17 cellular contexts compared by ENCODE assay signal in genomic region chr18:43141208-43141607, GRCh38. TPM values are rescaled to one million over a fixed set of nuclear protein-coding genes. Genes with fewer than 3 reads are reported as not detected.
A peak's percentile ranks its signal among the peaks of the same experiment; 100 is the strongest.
DNase-seq lines count a peak whose midpoint lies in the region; ATAC-seq and TF ChIP-seq lines count a peak whose summit lies in the region.
"Had no signal": no experiment of that assay in that cellular context is flagged by ENCODE, and none has a peak within 500 bp of the region (broad histone marks: within the 10 kb centered on the region; RNA-seq: fewer than 3 reads in every experiment).

No MANE protein-coding gene starts in this region.

- no peaks in the 10 kb centered on the region for H3K79me2 ChIP-seq in SK-N-SH (ENCODE audit: insufficient read depth)

- H3K9me3 ChIP-seq in SK-N-SH = no peaks in the 10 kb centered on the region
- H3K9me3 ChIP-seq: A549, Caco-2 had no signal

- H4K20me1 ChIP-seq in SK-N-SH (ENCODE audit: insufficient read depth) = no peaks in the 10 kb centered on the region

- DNase-seq in DMS153 (lab: John Stamatoyannopoulos, UW) (peak; percentile 13), DMS153 treated with DMSO at 0.1 percent for 48 hours (lab: John Stamatoyannopoulos, UW; ENCODE audit: unreplicated experiment) (no peak), SK-N-SH (peak; percentile 25), globus pallidus (ENCODE audit: low spot score) (no peak), kidney glomerular epithelial cell (lab: John Stamatoyannopoulos, UW) (no peak)
- DNase-seq: AML-193; Caco-2; CD4-positive, alpha-beta T cell; DMS79 treated with DMSO at 0.1 percent for 48 hours; GF-D8; H9 had no signal

- 22% methylated on average over 2 of the region's 2 CpGs for WGBS in SK-N-SH (ENCODE audit: low lambda C conversion rate)

- no peak overlapping the region for H3K4me2 ChIP-seq in SK-N-SH
- H3K4me2 ChIP-seq: A549 had no signal

- H3K27ac ChIP-seq in SK-N-SH (ENCODE audit: low read depth in 2 of 2, low read length in 1 of 2) (no peak overlapping the region), VCaP (peak overlapping the region; percentile 56)
- H3K27ac ChIP-seq: 22Rv1, A549 had no signal

- CTCF ChIA-PET in SK-N-SH (lab: Yijun Ruan, JAX) = no interaction called here

- TF ChIP-seq RAD21 in SK-N-SH (IDR thresholded peaks at IDR 0.05; ENCODE audit: low read length) = no peak

- H3F3A ChIP-seq in SK-N-SH (replicated peaks; ENCODE audit: insufficient read depth) = no peaks in the 10 kb centered on the region

- H3K27me3 ChIP-seq in SK-N-SH (ENCODE audit: insufficient read depth) = no peaks in the 10 kb centered on the region

- no peak overlapping the region for H2AFZ ChIP-seq in SK-N-SH (ENCODE audit: low read depth)

- TF ChIP-seq CTCF in SK-N-SH (IDR thresholded peaks at IDR 0.05) (no peak), VCaP (conservative IDR thresholded peaks at IDR 0.05) (no peak)

- TF ChIP-seq EP300 in SK-N-SH (IDR thresholded peaks at IDR 0.05; ENCODE audit: borderline replicate concordance in 1 of 2, low read depth in 1 of 2, low read length in 1 of 2) = no peak

- no peak for ATAC-seq in SK-N-SH treated with all-trans-retinoic acid at 6 μM for 48 hours
- ATAC-seq: A549, HepG2 had no signal

- H3K4me1 ChIP-seq in SK-N-SH (ENCODE audit: control insufficient read depth in 1 of 2, insufficient read depth in 2 of 2, low read depth in 1 of 2, low read length in 1 of 2) = no peaks in the 10 kb centered on the region
- H3K4me1 ChIP-seq: A549, Caco-2 had no signal

- no peak overlapping the region for H3K4me3 ChIP-seq in SK-N-SH (ENCODE audit: low read depth in 2 of 2, low read length in 1 of 2)
- H3K4me3 ChIP-seq: A549 had no signal

- POLR2A ChIA-PET in SK-N-SH (lab: Yijun Ruan, JAX) = no interaction called here

- H3K9me2 ChIP-seq in SK-N-SH = no peaks in the 10 kb centered on the region

- H3K9ac ChIP-seq in SK-N-SH = no peak overlapping the region

- H3K36me3 ChIP-seq in SK-N-SH (replicated peaks in 1 of 2; ENCODE audit: control insufficient read depth in 1 of 2, insufficient read depth in 2 of 2, low read length in 1 of 2) = no peaks in the 10 kb centered on the region

TF ChIP-seq in SK-N-SH, 30 proteins besides CTCF, POLR2A, EP300 and RAD21 (continues in another document):
- TF ChIP-seq NFIC (IDR thresholded peaks at IDR 0.05; ENCODE audit: borderline replicate concordance) (no peak), GABPA (IDR thresholded peaks at IDR 0.05; ENCODE audit: low read depth) (no peak), POLR2AphosphoS5 (IDR thresholded peaks at IDR 0.05; ENCODE audit: low read depth, low read length) (no peak), CHD2 (IDR thresholded peaks at IDR 0.05; ENCODE audit: low read length, partially characterized antibody) (no peak), ELF1 (IDR thresholded peaks at IDR 0.05) (no peak)
- TF ChIP-seq, protein P1, sequence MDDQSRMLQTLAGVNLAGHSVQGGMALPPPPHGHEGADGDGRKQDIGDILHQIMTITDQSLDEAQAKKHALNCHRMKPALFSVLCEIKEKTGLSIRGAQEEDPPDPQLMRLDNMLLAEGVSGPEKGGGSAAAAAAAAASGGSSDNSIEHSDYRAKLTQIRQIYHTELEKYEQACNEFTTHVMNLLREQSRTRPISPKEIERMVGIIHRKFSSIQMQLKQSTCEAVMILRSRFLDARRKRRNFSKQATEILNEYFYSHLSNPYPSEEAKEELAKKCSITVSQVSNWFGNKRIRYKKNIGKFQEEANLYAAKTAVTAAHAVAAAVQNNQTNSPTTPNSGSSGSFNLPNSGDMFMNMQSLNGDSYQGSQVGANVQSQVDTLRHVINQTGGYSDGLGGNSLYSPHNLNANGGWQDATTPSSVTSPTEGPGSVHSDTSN (IDR thresholded peaks at IDR 0.05) = no peak
- TF ChIP-seq, protein P2, sequence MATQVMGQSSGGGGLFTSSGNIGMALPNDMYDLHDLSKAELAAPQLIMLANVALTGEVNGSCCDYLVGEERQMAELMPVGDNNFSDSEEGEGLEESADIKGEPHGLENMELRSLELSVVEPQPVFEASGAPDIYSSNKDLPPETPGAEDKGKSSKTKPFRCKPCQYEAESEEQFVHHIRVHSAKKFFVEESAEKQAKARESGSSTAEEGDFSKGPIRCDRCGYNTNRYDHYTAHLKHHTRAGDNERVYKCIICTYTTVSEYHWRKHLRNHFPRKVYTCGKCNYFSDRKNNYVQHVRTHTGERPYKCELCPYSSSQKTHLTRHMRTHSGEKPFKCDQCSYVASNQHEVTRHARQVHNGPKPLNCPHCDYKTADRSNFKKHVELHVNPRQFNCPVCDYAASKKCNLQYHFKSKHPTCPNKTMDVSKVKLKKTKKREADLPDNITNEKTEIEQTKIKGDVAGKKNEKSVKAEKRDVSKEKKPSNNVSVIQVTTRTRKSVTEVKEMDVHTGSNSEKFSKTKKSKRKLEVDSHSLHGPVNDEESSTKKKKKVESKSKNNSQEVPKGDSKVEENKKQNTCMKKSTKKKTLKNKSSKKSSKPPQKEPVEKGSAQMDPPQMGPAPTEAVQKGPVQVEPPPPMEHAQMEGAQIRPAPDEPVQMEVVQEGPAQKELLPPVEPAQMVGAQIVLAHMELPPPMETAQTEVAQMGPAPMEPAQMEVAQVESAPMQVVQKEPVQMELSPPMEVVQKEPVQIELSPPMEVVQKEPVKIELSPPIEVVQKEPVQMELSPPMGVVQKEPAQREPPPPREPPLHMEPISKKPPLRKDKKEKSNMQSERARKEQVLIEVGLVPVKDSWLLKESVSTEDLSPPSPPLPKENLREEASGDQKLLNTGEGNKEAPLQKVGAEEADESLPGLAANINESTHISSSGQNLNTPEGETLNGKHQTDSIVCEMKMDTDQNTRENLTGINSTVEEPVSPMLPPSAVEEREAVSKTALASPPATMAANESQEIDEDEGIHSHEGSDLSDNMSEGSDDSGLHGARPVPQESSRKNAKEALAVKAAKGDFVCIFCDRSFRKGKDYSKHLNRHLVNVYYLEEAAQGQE (IDR thresholded peaks at IDR 0.05; ENCODE audit: low read depth, low read length) = no peak

TF ChIP-seq in SK-N-SH treated with all-trans-retinoic acid at 6 μM for 48 hours, 23 proteins besides CTCF, POLR2A, EP300 and RAD21:
- no peak for TF ChIP-seq PPARA (CRISPR knock-in tag; IDR thresholded peaks at IDR 0.05; ENCODE audit: borderline replicate concordance)
- TF ChIP-seq, protein P3, sequence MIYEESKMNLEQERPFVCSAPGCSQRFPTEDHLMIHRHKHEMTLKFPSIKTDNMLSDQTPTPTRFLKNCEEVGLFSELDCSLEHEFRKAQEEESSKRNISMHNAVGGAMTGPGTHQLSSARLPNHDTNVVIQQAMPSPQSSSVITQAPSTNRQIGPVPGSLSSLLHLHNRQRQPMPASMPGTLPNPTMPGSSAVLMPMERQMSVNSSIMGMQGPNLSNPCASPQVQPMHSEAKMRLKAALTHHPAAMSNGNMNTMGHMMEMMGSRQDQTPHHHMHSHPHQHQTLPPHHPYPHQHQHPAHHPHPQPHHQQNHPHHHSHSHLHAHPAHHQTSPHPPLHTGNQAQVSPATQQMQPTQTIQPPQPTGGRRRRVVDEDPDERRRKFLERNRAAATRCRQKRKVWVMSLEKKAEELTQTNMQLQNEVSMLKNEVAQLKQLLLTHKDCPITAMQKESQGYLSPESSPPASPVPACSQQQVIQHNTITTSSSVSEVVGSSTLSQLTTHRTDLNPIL (CRISPR knock-in tag; IDR thresholded peaks at IDR 0.05; ENCODE audit: low read depth) = no peak

RNA-seq across cellular contexts. Expression of gene RIT2, which starts 25.7 kb away (rescaled TPM):
- 0.06 TPM in 1 of 2 replicates, not detected in the other for polyA plus RNA-seq in SK-N-SH (2012; rRNA removed)
- polyA plus RNA-seq in SK-N-SH (2012; cell fraction: cytosol; rRNA removed) = 0.10 and 0.18 TPM in 2 replicates
- polyA plus RNA-seq in SK-N-SH (2012; cell fraction: nucleus; rRNA removed) = not detected in 2 replicates
- polyA plus RNA-seq: A549, BJ, HepG2 had no signal

Comparison
In these comparisons a context has a peak if more than half of its experiments do, and no peak if none do; other contexts are left out.
1. DNase-seq: peak in DMS153 (single experiment) and SK-N-SH (single experiment); none in DMS153 treated with DMSO at 0.1 percent for 48 hours (single experiment), globus pallidus (single experiment) and kidney glomerular epithelial cell (single experiment).